In the genomic region with DNA sequence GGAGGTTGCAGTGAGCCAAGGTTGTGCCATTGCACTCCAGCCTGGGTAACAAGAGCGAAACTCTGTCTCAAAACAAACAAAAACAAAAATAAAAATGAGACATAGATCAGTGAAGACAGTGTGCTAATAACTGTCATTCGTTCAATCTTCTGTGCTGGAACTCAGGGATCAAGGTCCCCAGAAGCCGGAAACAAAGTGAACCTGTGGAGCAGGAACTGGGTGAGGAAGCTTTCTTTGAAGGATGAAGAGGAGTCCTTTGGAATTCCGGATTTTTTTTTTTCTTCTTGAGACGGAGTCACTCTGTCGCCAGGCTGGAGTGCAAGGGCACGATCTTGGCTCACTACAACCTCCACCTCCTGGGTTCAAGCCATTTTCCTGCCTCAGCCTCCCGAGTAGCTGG, we compare ENCODE assay signal across 21 cellular contexts. TPM values are rescaled to one million over a fixed set of nuclear protein-coding genes. Genes with fewer than 3 reads are reported as not detected.
DNase-seq lines count a peak whose midpoint lies in the region; ATAC-seq and TF ChIP-seq lines count a peak whose summit lies in the region.
"Had no signal": no experiment of that assay in that cellular context is flagged by ENCODE, and none has a peak within 500 bp of the region (broad histone marks: within the 10 kb centered on the region; RNA-seq: fewer than 3 reads in every experiment).

No MANE protein-coding gene starts in this region.

- H3K4me3 ChIP-seq in Peyer's patch: peak overlapping the region in 2 of 4 donors; percentile 61 to 63
- H3K4me3 ChIP-seq in transverse colon: no peak overlapping the region
- H3K4me3 ChIP-seq: SJCRH30 had no signal

- peak in 1 of 2 donors; percentile 32 for TF ChIP-seq POLR2A in Peyer's patch (IDR thresholded peaks at IDR 0.05)
- TF ChIP-seq POLR2A in transverse colon (IDR thresholded peaks at IDR 0.05): no peak

- H3K27ac ChIP-seq in Peyer's patch: peak overlapping the region in 3 of 4 donors; percentile 45 to 83 (median 82)
- peak overlapping the region; percentile 84 to 89 (median 86) for H3K27ac ChIP-seq in transverse colon
- H3K27ac ChIP-seq: SJCRH30 had no signal

- peak in 1 of 3 donors; percentile 74 for DNase-seq in Peyer's patch
- peak; percentile 27 to 50 for DNase-seq in left colon
- DNase-seq in transverse colon: no peak
- no peak for DNase-seq in NAMALWA (ENCODE audit: low spot score)
- no peak for DNase-seq in NCI-H2029 treated with DMSO at 0.1 percent for 48 hours (lab: John Stamatoyannopoulos, UW)
- DNase-seq: Caco-2; CD4-positive, alpha-beta T cell; DMS153; GOT3; KG1; NCI-H1092 treated with DMSO at 0.1 percent for 48 hours; NCI-H1436 treated with DMSO at 0.1 percent for 48 hours; NCI-H1930; NCI-H226; NCI-H524; NCI-H774; NK-92 treated with Interleukin-12 subunit alpha and Interleukin-12 subunit beta, amount 100 ng/mL, for 24 hours; SJCRH30 had no signal

- intact Hi-C loops in left colon (cut with DNase I, micrococcal nuclease): no loop called here
- intact Hi-C loops in transverse colon (cut with DNase I; ENCODE audit: low total_unique reads): no loop called here

- no peaks in the 10 kb centered on the region for H3K27me3 ChIP-seq in Peyer's patch
- no peaks in the 10 kb centered on the region for H3K27me3 ChIP-seq in transverse colon

- H3K9me3 ChIP-seq in Peyer's patch (no peaks in the 10 kb centered on the region), transverse colon (no peaks in the 10 kb centered on the region)
- H3K9me3 ChIP-seq: Caco-2, SJCRH30 had no signal

- WGBS in transverse colon (ENCODE audit: low coverage in 1 of 2), 2 donors: 47 to 66% methylated on average over 7 to 8 of the region's 8 CpGs

- TF ChIP-seq EP300 in transverse colon (IDR thresholded peaks at IDR 0.05; ENCODE audit: low read depth): no peak

- ATAC-seq in left colon: peak; percentile 51
- ATAC-seq: HCT116 had no signal

- H3K4me1 ChIP-seq in Peyer's patch (peaks cover 2 to 28% (median 16%) of the 10 kb centered on the region in 4 donors), transverse colon (peaks cover 12 to 42% (median 30%) of the 10 kb centered on the region in 4 donors)
- H3K4me1 ChIP-seq: SJCRH30 had no signal

- H3K36me3 ChIP-seq in Peyer's patch (no peaks in the 10 kb centered on the region), transverse colon (no peaks in the 10 kb centered on the region)
- H3K36me3 ChIP-seq: SJCRH30 had no signal

- TF ChIP-seq CTCF in Peyer's patch (IDR thresholded peaks at IDR 0.05): no peak
- TF ChIP-seq CTCF in transverse colon (IDR thresholded peaks at IDR 0.05): no peak

- in situ Hi-C loops in transverse colon (cut with MboI; ENCODE audit: low pct_ligation_motif_present in 1 of 4, low pct_unique_long_range_greater_than_20kb in 1 of 4, low sequenced_read_pairs in 3 of 4): loop anchor here in 2 of 4 donors (10.0 to 25.0 kb wide), 2 partner anchors 65 to 242 kb away; partner anchors contain the start of genes SLC16A11 (in 2 of the 2) and SLC16A13 (in 2 of the 2)

RNA-seq across cellular contexts. Expression of gene SLC2A4, which starts 2.1 kb away (rescaled TPM):
- total RNA-seq in Peyer's patch (1 to 10 TPM in 3 of 4 donors, not detected in 1; 1.1 to 7.6 (median 4.8) TPM), left colon (1 to 10 TPM; 1.4 to 9.7 TPM), transverse colon (10 to 100 TPM in 3 of 4 donors, 1 to 10 TPM in 1; 9.7 to 35.5 (median 20.3) TPM)
- total RNA-seq: CD4-positive, alpha-beta T cell had no signal

RNA-seq across cellular contexts. Expression of gene YBX2, which starts 15.0 kb away (rescaled TPM):
- 10 to 100 TPM; 20.7 to 70.0 (median 24.6) TPM for total RNA-seq in Peyer's patch
- 10 to 100 TPM; 19.7 to 23.6 TPM for total RNA-seq in left colon
- total RNA-seq in transverse colon: 100 to 1,000 TPM in 1 of 4 donors, 10 to 100 TPM in 3; 23.1 to 151 (median 43.4) TPM
- total RNA-seq: HT1080, SJCRH30 had no signal

RNA-seq across cellular contexts. Expression of gene CLDN7, which starts 17.2 kb away (rescaled TPM):
- total RNA-seq in Peyer's patch: 1,000 to 10,000 TPM in 1 of 4 donors, 100 to 1,000 TPM in 2, 10 to 100 TPM in 1; 80.0 to 1,052 (median 864) TPM
- 1,000 to 10,000 TPM in 1 of 2 donors, 100 to 1,000 TPM in 1; 997 to 1,004 TPM for total RNA-seq in left colon
- total RNA-seq in transverse colon: 1,000 to 10,000 TPM in 1 of 4 donors, 100 to 1,000 TPM in 3; 571 to 1,162 (median 940) TPM
- total RNA-seq: A673, HT1080 had no signal

RNA-seq across cellular contexts. Expression of gene ELP5, which starts 27.4 kb away (rescaled TPM):
- total RNA-seq in Peyer's patch (10 to 100 TPM; 15.1 to 75.1 (median 29.0) TPM), left colon (10 to 100 TPM; 42.4 to 55.4 TPM), transverse colon (10 to 100 TPM in 3 of 4 donors, 1 to 10 TPM in 1; 4.9 to 36.2 (median 30.3) TPM)

RNA-seq across cellular contexts. Expression of gene CTDNEP1, which starts 27.9 kb away (rescaled TPM):
- total RNA-seq in Peyer's patch (10 to 100 TPM; 55.3 to 86.9 (median 76.4) TPM), left colon (100 to 1,000 TPM; 108 to 117 TPM), transverse colon (100 to 1,000 TPM in 1 of 4 donors, 10 to 100 TPM in 3; 52.3 to 113 (median 60.4) TPM)

Comparison
In these comparisons a context has a peak if more than half of its experiments do, and no peak if none do; other contexts are left out.
1. DNase-seq: peak in left colon (2 of 2); none in transverse colon (single experiment), NAMALWA (single experiment) and NCI-H2029 treated with DMSO at 0.1 percent for 48 hours (single experiment).